13 cellular contexts compared by ENCODE assay signal in genomic region chr20:8209061-8209460, GRCh38.
DNase-seq lines count a peak whose midpoint lies in the region; ATAC-seq, FAIRE-seq and TF ChIP-seq lines count a peak whose summit lies in the region.
"Had no signal": no experiment of that assay in that cellular context is flagged by ENCODE, and none has a peak within 500 bp of the region (broad histone marks: within the 10 kb centered on the region; RNA-seq: fewer than 3 reads in every experiment).

No MANE protein-coding gene starts in this region.

- 15% methylated on average over 2 of the region's 2 CpGs for WGBS in A549 (ENCODE audit: missing lambda C conversion rate)
- WGBS in GM12878 (ENCODE audit: insufficient coverage, insufficient replicate concordance, low lambda C conversion rate, missing lambda C conversion rate) = 0% methylated on average over 2 of the region's 2 CpGs
- WGBS in tibial nerve, 2 donors = 27 to 40% methylated on average over 2 of the region's 2 CpGs

- TF ChIP-seq EP300 in A549 (IDR thresholded peaks at IDR 0.05) (no peak), GM12878 (IDR thresholded peaks at IDR 0.05; ENCODE audit: borderline replicate concordance in 1 of 2, control insufficient read depth in 1 of 2, low read depth in 2 of 2, low read length in 2 of 2) (peak in 1 of 2 experiments; percentile 42; a peak in 1 of 4 replicates), tibial nerve (IDR thresholded peaks at IDR 0.05) (no peak)

- FAIRE-seq in A549 (lab: Jason Lieb, UNC) = peak; percentile 67
- FAIRE-seq in GM12878 (lab: Jason Lieb, UNC) = no peak
- FAIRE-seq: HTR-8/SVneo, urothelium cell line had no signal

- H3K79me2 ChIP-seq in GM12878 (ENCODE audit: control insufficient read depth, insufficient read depth, low read length) = no peaks in the 10 kb centered on the region

- peaks cover 9% of the 10 kb centered on the region; the same call in 1 of the 3 replicates for H3K4me1 ChIP-seq in A549
- H3K4me1 ChIP-seq in GM12878 (ENCODE audit: control insufficient read depth, insufficient read depth, low read length) = peaks cover 7% of the 10 kb centered on the region; the same call in 1 of the 2 replicates
- no peaks in the 10 kb centered on the region for H3K4me1 ChIP-seq in A673 (ENCODE audit: insufficient read depth, low read length, poor library complexity, severe bottlenecking)
- H3K4me1 ChIP-seq in tibial nerve = peaks cover 0 to 3% (median 0%) of the 10 kb centered on the region in 4 donors

- H2AFZ ChIP-seq in GM12878 (ENCODE audit: control insufficient read depth, low read depth, low read length) = no peak overlapping the region

- CTCF ChIA-PET in A549 (lab: Yijun Ruan, JAX) = interaction anchor here (0.6 kb wide), 1 partner anchor 322 kb away, joined by 4 read pairs; no protein-coding TSS in a partner anchor
- CTCF ChIA-PET in GM12878 (lab: Yijun Ruan, JAX) = no interaction called here
- CTCF ChIA-PET in A673 (lab: Charles Lee) = no interaction called here

- peaks cover 5% of the 10 kb centered on the region for H3K36me3 Mint-ChIP-seq in activated T-helper 1 cell treated with anti-CD3 and anti-CD28 coated beads, Interleukin-12 subunit alpha, Interleukin-12 subunit beta, Interleukin-2, Interleukin-4 antibody, amounts not matched to agents 30 ng/mL and 10 ng/mL and 1 ng/mL, durations not matched to agents 14 hours and 24 hours and 36 hours (ENCODE audit: low read depth)

- BruUV-seq in GM12878 (replicated peaks; lab: Mats Ljungman, UMichigan) (no TSS peak), A673 (replicated peaks; lab: Mats Ljungman, UMichigan) (no TSS peak)

- RAD21 ChIA-PET in GM12878 (lab: Charles Lee; ENCODE audit: unreplicated experiment) = no interaction called here

- H3K27me3 ChIP-seq in GM12878 (replicated peaks in 1 of 2; ENCODE audit: control insufficient read depth in 2 of 2, insufficient read depth in 2 of 2, low read length in 1 of 2) = no peaks in the 10 kb centered on the region
- no peaks in the 10 kb centered on the region for H3K27me3 ChIP-seq in A673 (replicated peaks; ENCODE audit: insufficient read depth, low read depth, low read length, poor library complexity)
- no peaks in the 10 kb centered on the region for H3K27me3 ChIP-seq in tibial nerve

- H3K4me1 Mint-ChIP-seq in activated T-helper 1 cell treated with anti-CD3 and anti-CD28 coated beads, Interleukin-12 subunit alpha, Interleukin-12 subunit beta, Interleukin-2, Interleukin-4 antibody, amounts not matched to agents 30 ng/mL and 10 ng/mL and 1 ng/mL, durations not matched to agents 14 hours and 24 hours and 36 hours (ENCODE audit: low read depth) = peaks cover 43% of the 10 kb centered on the region

- H3K4me3 ChIP-seq in A549 (no peak overlapping the region), GM12878 (no peak overlapping the region), A673 (ENCODE audit: low read depth, low read length, poor library complexity, severe bottlenecking) (no peak overlapping the region), tibial nerve (no peak overlapping the region)

- SMC1A ChIA-PET in GM12878 (lab: Charles Lee; ENCODE audit: uncharacterized antibody, unreplicated experiment) = no interaction called here

- POLR2A ChIA-PET in A549 (lab: Yijun Ruan, JAX) (no interaction called here), GM12878 (lab: Charles Lee) (no interaction called here), A673 (lab: Charles Lee; ENCODE audit: low non-redundant PET) (no interaction called here)

- TF ChIP-seq CTCF in A549 (IDR thresholded peaks at IDR 0.05) (no peak), GM12878 (IDR thresholded peaks at IDR 0.05 in 2 of 3, conservative IDR thresholded peaks at IDR 0.05 in 1 of 3; ENCODE audit: control insufficient read depth in 2 of 3, extremely low read depth in 1 of 3, insufficient read depth in 1 of 3, low read depth in 3 of 3, low read length in 3 of 3) (no peak), A673 (conservative IDR thresholded peaks at IDR 0.05; ENCODE audit: low read depth, low read length) (no peak), tibial nerve (IDR thresholded peaks at IDR 0.05) (no peak)

- no peaks in the 10 kb centered on the region for H4K20me1 ChIP-seq in GM12878 (ENCODE audit: control insufficient read depth, insufficient read depth)

- TF ChIP-seq POLR2A in A549 (IDR thresholded peaks at IDR 0.05; ENCODE audit: low read length) (no peak), GM12878 (IDR thresholded peaks at IDR 0.05; ENCODE audit: low read depth, low read length) (no peak), tibial nerve (IDR thresholded peaks at IDR 0.05) (no peak)

- no peak for DNase-seq in A549 (ENCODE audit: low read depth in 1 of 2, low spot score in 1 of 2)
- DNase-seq in GM12878 (ENCODE audit: low read depth, low spot score) = peak; percentile 32
- no peak for DNase-seq in A673 (ENCODE audit: low spot score)
- no peak for DNase-seq in tibial nerve (ENCODE audit: low spot score in 2 of 2)
- no peak for DNase-seq in activated T-helper 1 cell treated with anti-CD3 and anti-CD28 coated beads, Interleukin-12 subunit alpha, Interleukin-12 subunit beta, Interleukin-2, Interleukin-4 antibody, amounts not matched to agents 30 ng/mL and 10 ng/mL and 1 ng/mL, durations not matched to agents 14 hours and 24 hours and 36 hours (ENCODE audit: low spot score)
- DNase-seq: activated CD8-positive, alpha-beta memory T cell treated with anti-CD3 and anti-CD28 coated beads, Interleukin-2, amount 50 U/mL, for 4 hours; NCI-H748 treated with DMSO at 0.1 percent for 48 hours had no signal

- H3K36me3 ChIP-seq in GM12878 (ENCODE audit: control insufficient read depth in 2 of 2, insufficient read depth in 2 of 2, low read length in 1 of 2) = no peaks in the 10 kb centered on the region
- no peaks in the 10 kb centered on the region for H3K36me3 ChIP-seq in A673 (ENCODE audit: insufficient read depth, low read length, poor library complexity, severe bottlenecking)
- H3K36me3 ChIP-seq in tibial nerve = no peaks in the 10 kb centered on the region

- no peak for ATAC-seq in A549
- peak; percentile 46 for ATAC-seq in GM18907 (IDR thresholded peaks at IDR 0.05; ENCODE audit: unreplicated experiment)
- ATAC-seq in HG02885 (IDR thresholded peaks at IDR 0.05; ENCODE audit: poor library complexity, unreplicated experiment) = peak; percentile 58
- ATAC-seq in GM12878 = peak; percentile 63
- ATAC-seq in GM19023 (IDR thresholded peaks at IDR 0.05; ENCODE audit: unreplicated experiment) = no peak

- no peak overlapping the region for H3K27ac Mint-ChIP-seq in activated T-helper 1 cell treated with anti-CD3 and anti-CD28 coated beads, Interleukin-12 subunit alpha, Interleukin-12 subunit beta, Interleukin-2, Interleukin-4 antibody, amounts not matched to agents 30 ng/mL and 10 ng/mL and 1 ng/mL, durations not matched to agents 14 hours and 24 hours and 36 hours

- H3K27ac ChIP-seq in A549 (no peak overlapping the region), GM12878 (ENCODE audit: control insufficient read depth, insufficient read depth) (no peak overlapping the region), A673 (ENCODE audit: low read depth, low read length, poor library complexity, severe bottlenecking) (no peak overlapping the region), tibial nerve (no peak overlapping the region)

- TF ChIP-seq RAD21 in A549 (conservative IDR thresholded peaks at IDR 0.05 in 1 of 2, IDR thresholded peaks at IDR 0.05 in 1 of 2) = no peak
- no peak for TF ChIP-seq RAD21 in GM12878 (IDR thresholded peaks at IDR 0.05; ENCODE audit: insufficient read depth, low read depth, low read length)

- intact Hi-C loops in GM12878 (cut with micrococcal nuclease; ENCODE audit: unreplicated experiment) (loop anchor here (5.0 kb wide), 1 partner anchor 77 kb away; the partner anchor contains the start of gene PLCB1), A673 (cut with micrococcal nuclease; ENCODE audit: unreplicated experiment) (no loop called here)
- intact Hi-C loops in activated T-helper 1 cell treated with anti-CD3 and anti-CD28 coated beads, Interleukin-12 subunit alpha, Interleukin-12 subunit beta, Interleukin-2, Interleukin-4 antibody, amounts not matched to agents 30 ng/mL and 10 ng/mL and 1 ng/mL, durations not matched to agents 14 hours and 24 hours and 36 hours (cut with micrococcal nuclease) = loop anchor here (1.0 kb wide), 1 partner anchor 77 kb away; the partner anchor contains the start of gene PLCB1

- in situ Hi-C loops in GM12878 (cut with MboI) = no loop called here

- no peak overlapping the region for H3K9ac ChIP-seq in GM12878 (ENCODE audit: control insufficient read depth, insufficient read depth, low read length)

- H3K4me2 ChIP-seq in A549 (no peak overlapping the region), GM12878 (ENCODE audit: control insufficient read depth, insufficient read depth) (no peak overlapping the region)

- no peak overlapping the region for H3K4me3 Mint-ChIP-seq in activated T-helper 1 cell treated with anti-CD3 and anti-CD28 coated beads, Interleukin-12 subunit alpha, Interleukin-12 subunit beta, Interleukin-2, Interleukin-4 antibody, amounts not matched to agents 30 ng/mL and 10 ng/mL and 1 ng/mL, durations not matched to agents 14 hours and 24 hours and 36 hours
- H3K4me3 Mint-ChIP-seq: neural crest cell had no signal

- H3K9me3 ChIP-seq in A549 (no peaks in the 10 kb centered on the region), GM12878 (replicated peaks; ENCODE audit: control insufficient read depth, insufficient read depth, low read length) (no peaks in the 10 kb centered on the region; the same call in 2 of the 3 replicates), A673 (ENCODE audit: low read depth, low read length, poor library complexity, severe bottlenecking) (no peaks in the 10 kb centered on the region), tibial nerve (no peaks in the 10 kb centered on the region)

- H3K9me3 Mint-ChIP-seq in activated T-helper 1 cell treated with anti-CD3 and anti-CD28 coated beads, Interleukin-12 subunit alpha, Interleukin-12 subunit beta, Interleukin-2, Interleukin-4 antibody, amounts not matched to agents 30 ng/mL and 10 ng/mL and 1 ng/mL, durations not matched to agents 14 hours and 24 hours and 36 hours = no peaks in the 10 kb centered on the region
- H3K9me3 Mint-ChIP-seq: neural crest cell had no signal

- peaks cover 6% of the 10 kb centered on the region for H3K27me3 Mint-ChIP-seq in activated T-helper 1 cell treated with anti-CD3 and anti-CD28 coated beads, Interleukin-12 subunit alpha, Interleukin-12 subunit beta, Interleukin-2, Interleukin-4 antibody, amounts not matched to agents 30 ng/mL and 10 ng/mL and 1 ng/mL, durations not matched to agents 14 hours and 24 hours and 36 hours (ENCODE audit: insufficient read depth)

TF ChIP-seq in A549, 52 proteins besides CTCF, POLR2A, EP300 and RAD21 (continues in another document):
- TF ChIP-seq MAFK (IDR thresholded peaks at IDR 0.05; ENCODE audit: partially characterized antibody) = no peak

TF ChIP-seq in GM12878, 131 proteins besides CTCF, POLR2A, EP300 and RAD21 (continues in another document):
- no peak for TF ChIP-seq MXI1 (IDR thresholded peaks at IDR 0.05; ENCODE audit: low read depth, low read length)
- TF ChIP-seq YY1 (IDR thresholded peaks at IDR 0.05; ENCODE audit: low read depth, low read length) = no peak
- peak; percentile 51; the same call in 1 of the 2 replicates for TF ChIP-seq MTA2 (IDR thresholded peaks at IDR 0.05; ENCODE audit: low read depth)

Comparison
In these comparisons a context has a peak if more than half of its experiments do, and no peak if none do; other contexts are left out.
1. ATAC-seq: peak in GM18907 (single experiment), HG02885 (single experiment) and GM12878 (single experiment); none in A549 (0 of 2) and GM19023 (single experiment).